23 cellular contexts compared by ENCODE assay signal in the genomic region with DNA sequence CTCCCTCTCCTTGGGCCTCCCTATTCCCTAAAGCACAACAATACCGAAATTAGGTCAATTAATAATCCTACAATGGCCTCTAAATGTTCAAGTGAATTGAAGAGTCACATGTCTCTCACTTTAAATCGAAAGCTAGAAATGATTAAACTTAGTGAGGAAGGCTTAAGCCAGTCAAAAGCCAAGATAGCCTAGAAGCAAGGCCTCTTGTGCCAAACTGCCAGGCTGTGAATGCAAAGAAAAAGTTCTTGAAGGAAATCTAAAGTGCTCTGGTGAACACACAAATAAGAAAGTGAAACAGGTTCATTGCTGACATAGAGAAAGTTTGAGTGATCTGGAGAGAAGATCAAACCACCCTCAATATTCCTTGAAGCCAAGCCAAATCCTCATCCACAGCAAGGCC. TPM values are rescaled to one million over a fixed set of nuclear protein-coding genes. Genes with fewer than 3 reads are reported as not detected.
A peak's percentile ranks its signal among the peaks of the same experiment; 100 is the strongest.
DNase-seq lines count a peak whose midpoint lies in the region; ATAC-seq and FAIRE-seq lines count a peak whose summit lies in the region.
"Had no signal": no experiment of that assay in that cellular context is flagged by ENCODE, and none has a peak within 500 bp of the region (broad histone marks: within the 10 kb centered on the region; RNA-seq: fewer than 3 reads in every experiment).

No MANE protein-coding gene starts in this region.

- in situ Hi-C loops in ACHN (cut with HindIII; ENCODE audit: low pct_ligation_motif_present, low pct_unique_long_range_greater_than_20kb, low sequenced_read_pairs): no loop called here

- no peak for DNase-seq in activated CD4-positive, alpha-beta T cell treated with anti-CD3 and anti-CD28 coated beads for 36 hours
- DNase-seq in activated CD4-positive, alpha-beta T cell treated with anti-CD3 and anti-CD28 coated beads, Interleukin-2, amount 10 ng/mL, durations not matched to agents 7 days and 5 days: no peak
- DNase-seq in GM19239 (ENCODE audit: insufficient read length, low spot score): no peak
- no peak for DNase-seq in immature natural killer cell
- DNase-seq in stimulated activated naive B cell treated with anti-CD40 and anti-IgM and Interleukin-4, amounts not matched to agents 10 μg/mL and 1 μg/mL and 100 μg/mL, for 72 hours: no peak
- DNase-seq in caudate nucleus (lab: John Stamatoyannopoulos, UW): no peak
- DNase-seq in ACHN: no peak
- no peak for DNase-seq in NAMALWA (ENCODE audit: low spot score)
- DNase-seq: 8988T; AML-193; C1 segment of cervical spinal cord; CD8-positive, alpha-beta T cell; DMS153; MM.1S; NCI-H1092; NCI-H1436 treated with DMSO at 0.1 percent for 48 hours; NCI-H2029; NCI-H226; NCI-H510A treated with DMSO at 0.1 percent for 48 hours; NCI-H774; NK-92 treated with Interleukin-12 subunit alpha and Interleukin-12 subunit beta, amount 100 ng/mL, for 24 hours had no signal

- POLR2A ChIA-PET in activated CD4-positive, alpha-beta T cell treated with anti-CD3 and anti-CD28 coated beads for 36 hours (lab: Charles Lee): no interaction called here
- POLR2A ChIA-PET in activated CD4-positive, alpha-beta T cell treated with anti-CD3 and anti-CD28 coated beads, Interleukin-2, amount 10 ng/mL, durations not matched to agents 7 days and 5 days (lab: Charles Lee): no interaction called here

- ATAC-seq in activated CD4-positive, alpha-beta T cell treated with anti-CD3 and anti-CD28 coated beads for 36 hours: peak; percentile 19
- ATAC-seq in stimulated activated naive B cell treated with anti-CD40 and anti-IgM and Interleukin-4, amounts not matched to agents 10 μg/mL and 1 μg/mL and 100 μg/mL, for 72 hours (replicated peaks): no peak
- ATAC-seq: CD8-positive, alpha-beta T cell; Panc1; SK-N-SH treated with all-trans-retinoic acid at 6 μM for 48 hours had no signal

- no peak overlapping the region for H3K27ac ChIP-seq in caudate nucleus (ENCODE audit: low read depth, low read length)

- peaks cover 6% of the 10 kb centered on the region for H3K4me1 Mint-ChIP-seq in activated CD4-positive, alpha-beta T cell treated with anti-CD3 and anti-CD28 coated beads for 36 hours
- peaks cover 8% of the 10 kb centered on the region for H3K4me1 Mint-ChIP-seq in activated CD4-positive, alpha-beta T cell treated with anti-CD3 and anti-CD28 coated beads, Interleukin-2, amount 10 ng/mL, durations not matched to agents 7 days and 5 days
- H3K4me1 Mint-ChIP-seq in immature natural killer cell: peaks cover 2 to 24% of the 10 kb centered on the region in 2 donors
- H3K4me1 Mint-ChIP-seq in stimulated activated naive B cell treated with anti-CD40 and anti-IgM and Interleukin-4, amounts not matched to agents 10 μg/mL and 1 μg/mL and 100 μg/mL, for 72 hours: no peaks in the 10 kb centered on the region

- H3K27ac Mint-ChIP-seq in activated CD4-positive, alpha-beta T cell treated with anti-CD3 and anti-CD28 coated beads for 36 hours: no peak overlapping the region
- no peak overlapping the region for H3K27ac Mint-ChIP-seq in activated CD4-positive, alpha-beta T cell treated with anti-CD3 and anti-CD28 coated beads, Interleukin-2, amount 10 ng/mL, durations not matched to agents 7 days and 5 days
- peak overlapping the region in 5 of 6 donors; percentile 26 to 76 (median 62) for H3K27ac Mint-ChIP-seq in immature natural killer cell
- H3K27ac Mint-ChIP-seq in stimulated activated naive B cell treated with anti-CD40 and anti-IgM and Interleukin-4, amounts not matched to agents 10 μg/mL and 1 μg/mL and 100 μg/mL, for 72 hours: peak overlapping the region; percentile 37
- H3K27ac Mint-ChIP-seq: CD8-positive, alpha-beta T cell had no signal

- intact Hi-C loops in activated CD4-positive, alpha-beta T cell treated with anti-CD3 and anti-CD28 coated beads for 36 hours (cut with DNase I, micrococcal nuclease): no loop called here

- CTCF ChIA-PET in activated CD4-positive, alpha-beta T cell treated with anti-CD3 and anti-CD28 coated beads for 36 hours (lab: Charles Lee): no interaction called here
- CTCF ChIA-PET in activated CD4-positive, alpha-beta T cell treated with anti-CD3 and anti-CD28 coated beads, Interleukin-2, amount 10 ng/mL, durations not matched to agents 7 days and 5 days (lab: Charles Lee): interaction anchor here (0.6 to 0.7 kb wide), 3 partner anchors 56 to 1994 kb away, joined by 4 read pairs; no protein-coding TSS in a partner anchor

- H3K4me3 Mint-ChIP-seq in activated CD4-positive, alpha-beta T cell treated with anti-CD3 and anti-CD28 coated beads for 36 hours: no peak overlapping the region
- no peak overlapping the region for H3K4me3 Mint-ChIP-seq in activated CD4-positive, alpha-beta T cell treated with anti-CD3 and anti-CD28 coated beads, Interleukin-2, amount 10 ng/mL, durations not matched to agents 7 days and 5 days
- H3K4me3 Mint-ChIP-seq in immature natural killer cell: no peak overlapping the region
- no peak overlapping the region for H3K4me3 Mint-ChIP-seq in stimulated activated naive B cell treated with anti-CD40 and anti-IgM and Interleukin-4, amounts not matched to agents 10 μg/mL and 1 μg/mL and 100 μg/mL, for 72 hours
- H3K4me3 Mint-ChIP-seq: CD8-positive, alpha-beta T cell had no signal

- H3K36me3 Mint-ChIP-seq in activated CD4-positive, alpha-beta T cell treated with anti-CD3 and anti-CD28 coated beads for 36 hours (ENCODE audit: low read depth): peaks cover 80% of the 10 kb centered on the region
- peaks cover 84% of the 10 kb centered on the region for H3K36me3 Mint-ChIP-seq in activated CD4-positive, alpha-beta T cell treated with anti-CD3 and anti-CD28 coated beads, Interleukin-2, amount 10 ng/mL, durations not matched to agents 7 days and 5 days (ENCODE audit: low read depth)
- peaks cover 51 to 64% (median 52%) of the 10 kb centered on the region in 3 donors for H3K36me3 Mint-ChIP-seq in immature natural killer cell
- H3K36me3 Mint-ChIP-seq in stimulated activated naive B cell treated with anti-CD40 and anti-IgM and Interleukin-4, amounts not matched to agents 10 μg/mL and 1 μg/mL and 100 μg/mL, for 72 hours: peaks cover 82 to 95% of the 10 kb centered on the region in 2 donors

- peak; percentile 21 for FAIRE-seq in GM19239 (lab: Jason Lieb, UNC)

- peaks cover 20% of the 10 kb centered on the region for H3K9me3 Mint-ChIP-seq in activated CD4-positive, alpha-beta T cell treated with anti-CD3 and anti-CD28 coated beads for 36 hours (ENCODE audit: low read depth)
- H3K9me3 Mint-ChIP-seq in activated CD4-positive, alpha-beta T cell treated with anti-CD3 and anti-CD28 coated beads, Interleukin-2, amount 10 ng/mL, durations not matched to agents 7 days and 5 days: peaks cover 24% of the 10 kb centered on the region
- peaks cover 0 to 15% (median 10%) of the 10 kb centered on the region in 6 donors for H3K9me3 Mint-ChIP-seq in immature natural killer cell
- peaks cover 21 to 25% of the 10 kb centered on the region in 2 donors for H3K9me3 Mint-ChIP-seq in stimulated activated naive B cell treated with anti-CD40 and anti-IgM and Interleukin-4, amounts not matched to agents 10 μg/mL and 1 μg/mL and 100 μg/mL, for 72 hours

- H3K27me3 Mint-ChIP-seq in activated CD4-positive, alpha-beta T cell treated with anti-CD3 and anti-CD28 coated beads for 36 hours: no peaks in the 10 kb centered on the region
- H3K27me3 Mint-ChIP-seq in activated CD4-positive, alpha-beta T cell treated with anti-CD3 and anti-CD28 coated beads, Interleukin-2, amount 10 ng/mL, durations not matched to agents 7 days and 5 days: no peaks in the 10 kb centered on the region
- H3K27me3 Mint-ChIP-seq in immature natural killer cell (ENCODE audit: low read depth in 3 of 3): no peaks in the 10 kb centered on the region
- H3K27me3 Mint-ChIP-seq in stimulated activated naive B cell treated with anti-CD40 and anti-IgM and Interleukin-4, amounts not matched to agents 10 μg/mL and 1 μg/mL and 100 μg/mL, for 72 hours: no peaks in the 10 kb centered on the region

RNA-seq across cellular contexts. Expression of gene SLC29A4, which starts 57.2 kb away (rescaled TPM):
- total RNA-seq in activated CD4-positive, alpha-beta T cell treated with anti-CD3 and anti-CD28 coated beads for 36 hours: 1 to 10 TPM; 1.0 to 1.7 TPM
- total RNA-seq in activated CD4-positive, alpha-beta T cell treated with anti-CD3 and anti-CD28 coated beads, Interleukin-2, amount 10 ng/mL, durations not matched to agents 7 days and 5 days: under 1 TPM; 0.25 to 0.50 TPM
- polyA plus RNA-seq in immature natural killer cell: under 1 TPM in 2 of 3 donors, not detected in 1; 0.51 to 0.99 TPM

Comparison
In these comparisons a context has a peak if more than half of its experiments do, and no peak if none do; other contexts are left out.
1. H3K27ac Mint-ChIP-seq: peak in immature natural killer cell (5 of 6) and stimulated activated naive B cell treated with anti-CD40 and anti-IgM and Interleukin-4, amounts not matched to agents 10 μg/mL and 1 μg/mL and 100 μg/mL, for 72 hours (single experiment); none in activated CD4-positive, alpha-beta T cell treated with anti-CD3 and anti-CD28 coated beads for 36 hours (single experiment) and activated CD4-positive, alpha-beta T cell treated with anti-CD3 and anti-CD28 coated beads, Interleukin-2, amount 10 ng/mL, durations not matched to agents 7 days and 5 days (single experiment).